ENCODE assay signal across 1 cellular context in genomic region chr11:133541331-133542095, GRCh38.
TF ChIP-seq lines count a peak whose summit lies in the region.

No MANE protein-coding gene starts in this region.

TF ChIP-seq in WTC11, 78 proteins besides CTCF, POLR2A, EP300 and RAD21 (continued from another document):
- TF ChIP-seq, protein P1, sequence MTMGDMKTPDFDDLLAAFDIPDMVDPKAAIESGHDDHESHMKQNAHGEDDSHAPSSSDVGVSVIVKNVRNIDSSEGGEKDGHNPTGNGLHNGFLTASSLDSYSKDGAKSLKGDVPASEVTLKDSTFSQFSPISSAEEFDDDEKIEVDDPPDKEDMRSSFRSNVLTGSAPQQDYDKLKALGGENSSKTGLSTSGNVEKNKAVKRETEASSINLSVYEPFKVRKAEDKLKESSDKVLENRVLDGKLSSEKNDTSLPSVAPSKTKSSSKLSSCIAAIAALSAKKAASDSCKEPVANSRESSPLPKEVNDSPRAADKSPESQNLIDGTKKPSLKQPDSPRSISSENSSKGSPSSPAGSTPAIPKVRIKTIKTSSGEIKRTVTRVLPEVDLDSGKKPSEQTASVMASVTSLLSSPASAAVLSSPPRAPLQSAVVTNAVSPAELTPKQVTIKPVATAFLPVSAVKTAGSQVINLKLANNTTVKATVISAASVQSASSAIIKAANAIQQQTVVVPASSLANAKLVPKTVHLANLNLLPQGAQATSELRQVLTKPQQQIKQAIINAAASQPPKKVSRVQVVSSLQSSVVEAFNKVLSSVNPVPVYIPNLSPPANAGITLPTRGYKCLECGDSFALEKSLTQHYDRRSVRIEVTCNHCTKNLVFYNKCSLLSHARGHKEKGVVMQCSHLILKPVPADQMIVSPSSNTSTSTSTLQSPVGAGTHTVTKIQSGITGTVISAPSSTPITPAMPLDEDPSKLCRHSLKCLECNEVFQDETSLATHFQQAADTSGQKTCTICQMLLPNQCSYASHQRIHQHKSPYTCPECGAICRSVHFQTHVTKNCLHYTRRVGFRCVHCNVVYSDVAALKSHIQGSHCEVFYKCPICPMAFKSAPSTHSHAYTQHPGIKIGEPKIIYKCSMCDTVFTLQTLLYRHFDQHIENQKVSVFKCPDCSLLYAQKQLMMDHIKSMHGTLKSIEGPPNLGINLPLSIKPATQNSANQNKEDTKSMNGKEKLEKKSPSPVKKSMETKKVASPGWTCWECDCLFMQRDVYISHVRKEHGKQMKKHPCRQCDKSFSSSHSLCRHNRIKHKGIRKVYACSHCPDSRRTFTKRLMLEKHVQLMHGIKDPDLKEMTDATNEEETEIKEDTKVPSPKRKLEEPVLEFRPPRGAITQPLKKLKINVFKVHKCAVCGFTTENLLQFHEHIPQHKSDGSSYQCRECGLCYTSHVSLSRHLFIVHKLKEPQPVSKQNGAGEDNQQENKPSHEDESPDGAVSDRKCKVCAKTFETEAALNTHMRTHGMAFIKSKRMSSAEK (CRISPR knock-in tag; IDR thresholded peaks at IDR 0.05; ENCODE audit: borderline replicate concordance), result no peak
- TF ChIP-seq ETV6 (CRISPR knock-in tag; IDR thresholded peaks at IDR 0.05), result peak; percentile 97
- TF ChIP-seq, protein P2, sequence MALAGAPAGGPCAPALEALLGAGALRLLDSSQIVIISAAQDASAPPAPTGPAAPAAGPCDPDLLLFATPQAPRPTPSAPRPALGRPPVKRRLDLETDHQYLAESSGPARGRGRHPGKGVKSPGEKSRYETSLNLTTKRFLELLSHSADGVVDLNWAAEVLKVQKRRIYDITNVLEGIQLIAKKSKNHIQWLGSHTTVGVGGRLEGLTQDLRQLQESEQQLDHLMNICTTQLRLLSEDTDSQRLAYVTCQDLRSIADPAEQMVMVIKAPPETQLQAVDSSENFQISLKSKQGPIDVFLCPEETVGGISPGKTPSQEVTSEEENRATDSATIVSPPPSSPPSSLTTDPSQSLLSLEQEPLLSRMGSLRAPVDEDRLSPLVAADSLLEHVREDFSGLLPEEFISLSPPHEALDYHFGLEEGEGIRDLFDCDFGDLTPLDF (CRISPR knock-in tag; IDR thresholded peaks at IDR 0.05), result no peak
- TF ChIP-seq, protein P3, sequence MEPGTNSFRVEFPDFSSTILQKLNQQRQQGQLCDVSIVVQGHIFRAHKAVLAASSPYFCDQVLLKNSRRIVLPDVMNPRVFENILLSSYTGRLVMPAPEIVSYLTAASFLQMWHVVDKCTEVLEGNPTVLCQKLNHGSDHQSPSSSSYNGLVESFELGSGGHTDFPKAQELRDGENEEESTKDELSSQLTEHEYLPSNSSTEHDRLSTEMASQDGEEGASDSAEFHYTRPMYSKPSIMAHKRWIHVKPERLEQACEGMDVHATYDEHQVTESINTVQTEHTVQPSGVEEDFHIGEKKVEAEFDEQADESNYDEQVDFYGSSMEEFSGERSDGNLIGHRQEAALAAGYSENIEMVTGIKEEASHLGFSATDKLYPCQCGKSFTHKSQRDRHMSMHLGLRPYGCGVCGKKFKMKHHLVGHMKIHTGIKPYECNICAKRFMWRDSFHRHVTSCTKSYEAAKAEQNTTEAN (CRISPR knock-in tag; IDR thresholded peaks at IDR 0.05), result no peak
- no peak for TF ChIP-seq ELF4 (CRISPR knock-in tag; IDR thresholded peaks at IDR 0.05; ENCODE audit: low read depth)
- peak; percentile 18; the same call in 1 of the 2 replicates for TF ChIP-seq FOXP1 (CRISPR knock-in tag; IDR thresholded peaks at IDR 0.05; ENCODE audit: borderline replicate concordance)
- TF ChIP-seq ZMAT4 (CRISPR knock-in tag; IDR thresholded peaks at IDR 0.05), result no peak
- 0 out of 2 replicates have a peak, but pooled peaks have one; percentile 31 for TF ChIP-seq TP53 (CRISPR knock-in tag; IDR thresholded peaks at IDR 0.05)
- TF ChIP-seq, protein P4, sequence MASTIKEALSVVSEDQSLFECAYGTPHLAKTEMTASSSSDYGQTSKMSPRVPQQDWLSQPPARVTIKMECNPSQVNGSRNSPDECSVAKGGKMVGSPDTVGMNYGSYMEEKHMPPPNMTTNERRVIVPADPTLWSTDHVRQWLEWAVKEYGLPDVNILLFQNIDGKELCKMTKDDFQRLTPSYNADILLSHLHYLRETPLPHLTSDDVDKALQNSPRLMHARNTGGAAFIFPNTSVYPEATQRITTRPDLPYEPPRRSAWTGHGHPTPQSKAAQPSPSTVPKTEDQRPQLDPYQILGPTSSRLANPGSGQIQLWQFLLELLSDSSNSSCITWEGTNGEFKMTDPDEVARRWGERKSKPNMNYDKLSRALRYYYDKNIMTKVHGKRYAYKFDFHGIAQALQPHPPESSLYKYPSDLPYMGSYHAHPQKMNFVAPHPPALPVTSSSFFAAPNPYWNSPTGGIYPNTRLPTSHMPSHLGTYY (CRISPR knock-in tag; IDR thresholded peaks at IDR 0.05), result no peak
- TF ChIP-seq TEAD4 (CRISPR knock-in tag; IDR thresholded peaks at IDR 0.05), result no peak
- TF ChIP-seq, protein P5, sequence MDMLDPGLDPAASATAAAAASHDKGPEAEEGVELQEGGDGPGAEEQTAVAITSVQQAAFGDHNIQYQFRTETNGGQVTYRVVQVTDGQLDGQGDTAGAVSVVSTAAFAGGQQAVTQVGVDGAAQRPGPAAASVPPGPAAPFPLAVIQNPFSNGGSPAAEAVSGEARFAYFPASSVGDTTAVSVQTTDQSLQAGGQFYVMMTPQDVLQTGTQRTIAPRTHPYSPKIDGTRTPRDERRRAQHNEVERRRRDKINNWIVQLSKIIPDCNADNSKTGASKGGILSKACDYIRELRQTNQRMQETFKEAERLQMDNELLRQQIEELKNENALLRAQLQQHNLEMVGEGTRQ (CRISPR knock-in tag; IDR thresholded peaks at IDR 0.05), result no peak
- TF ChIP-seq TEAD1 (CRISPR knock-in tag; IDR thresholded peaks at IDR 0.05), result peak; percentile 76; the same call in 1 of the 2 replicates
- no peak for TF ChIP-seq ZNF671 (CRISPR knock-in tag; IDR thresholded peaks at IDR 0.05)
- no peak for TF ChIP-seq CREB1 (CRISPR knock-in tag; IDR thresholded peaks at IDR 0.05)
- TF ChIP-seq ATF3 (CRISPR knock-in tag; conservative IDR thresholded peaks at IDR 0.05), result no peak
- TF ChIP-seq, protein P6, sequence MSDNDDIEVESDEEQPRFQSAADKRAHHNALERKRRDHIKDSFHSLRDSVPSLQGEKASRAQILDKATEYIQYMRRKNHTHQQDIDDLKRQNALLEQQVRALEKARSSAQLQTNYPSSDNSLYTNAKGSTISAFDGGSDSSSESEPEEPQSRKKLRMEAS (CRISPR knock-in tag; IDR thresholded peaks at IDR 0.05), result 0 out of 2 replicates have a peak, but pooled peaks have one; percentile 22
- no peak for TF ChIP-seq CREM (CRISPR knock-in tag; IDR thresholded peaks at IDR 0.05)
- TF ChIP-seq ZNF232 (CRISPR knock-in tag; IDR thresholded peaks at IDR 0.05), result 0 out of 2 replicates have a peak, but pooled peaks have one; percentile 45
- peak; percentile 65 for TF ChIP-seq SP1 (CRISPR knock-in tag; conservative IDR thresholded peaks at IDR 0.05)
- no peak for TF ChIP-seq ZNF317 (CRISPR knock-in tag; IDR thresholded peaks at IDR 0.05; ENCODE audit: borderline replicate concordance, low read depth)
- TF ChIP-seq ZNF121 (CRISPR knock-in tag; IDR thresholded peaks at IDR 0.05), result peak; percentile 95
- TF ChIP-seq, protein P7, sequence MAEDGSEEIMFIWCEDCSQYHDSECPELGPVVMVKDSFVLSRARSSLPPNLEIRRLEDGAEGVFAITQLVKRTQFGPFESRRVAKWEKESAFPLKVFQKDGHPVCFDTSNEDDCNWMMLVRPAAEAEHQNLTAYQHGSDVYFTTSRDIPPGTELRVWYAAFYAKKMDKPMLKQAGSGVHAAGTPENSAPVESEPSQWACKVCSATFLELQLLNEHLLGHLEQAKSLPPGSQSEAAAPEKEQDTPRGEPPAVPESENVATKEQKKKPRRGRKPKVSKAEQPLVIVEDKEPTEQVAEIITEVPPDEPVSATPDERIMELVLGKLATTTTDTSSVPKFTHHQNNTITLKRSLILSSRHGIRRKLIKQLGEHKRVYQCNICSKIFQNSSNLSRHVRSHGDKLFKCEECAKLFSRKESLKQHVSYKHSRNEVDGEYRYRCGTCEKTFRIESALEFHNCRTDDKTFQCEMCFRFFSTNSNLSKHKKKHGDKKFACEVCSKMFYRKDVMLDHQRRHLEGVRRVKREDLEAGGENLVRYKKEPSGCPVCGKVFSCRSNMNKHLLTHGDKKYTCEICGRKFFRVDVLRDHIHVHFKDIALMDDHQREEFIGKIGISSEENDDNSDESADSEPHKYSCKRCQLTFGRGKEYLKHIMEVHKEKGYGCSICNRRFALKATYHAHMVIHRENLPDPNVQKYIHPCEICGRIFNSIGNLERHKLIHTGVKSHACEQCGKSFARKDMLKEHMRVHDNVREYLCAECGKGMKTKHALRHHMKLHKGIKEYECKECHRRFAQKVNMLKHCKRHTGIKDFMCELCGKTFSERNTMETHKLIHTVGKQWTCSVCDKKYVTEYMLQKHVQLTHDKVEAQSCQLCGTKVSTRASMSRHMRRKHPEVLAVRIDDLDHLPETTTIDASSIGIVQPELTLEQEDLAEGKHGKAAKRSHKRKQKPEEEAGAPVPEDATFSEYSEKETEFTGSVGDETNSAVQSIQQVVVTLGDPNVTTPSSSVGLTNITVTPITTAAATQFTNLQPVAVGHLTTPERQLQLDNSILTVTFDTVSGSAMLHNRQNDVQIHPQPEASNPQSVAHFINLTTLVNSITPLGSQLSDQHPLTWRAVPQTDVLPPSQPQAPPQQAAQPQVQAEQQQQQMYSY (CRISPR knock-in tag; IDR thresholded peaks at IDR 0.05), result peak; percentile 56
